Comparison of ENCODE assay signal across 1 cellular context in the genomic region with DNA sequence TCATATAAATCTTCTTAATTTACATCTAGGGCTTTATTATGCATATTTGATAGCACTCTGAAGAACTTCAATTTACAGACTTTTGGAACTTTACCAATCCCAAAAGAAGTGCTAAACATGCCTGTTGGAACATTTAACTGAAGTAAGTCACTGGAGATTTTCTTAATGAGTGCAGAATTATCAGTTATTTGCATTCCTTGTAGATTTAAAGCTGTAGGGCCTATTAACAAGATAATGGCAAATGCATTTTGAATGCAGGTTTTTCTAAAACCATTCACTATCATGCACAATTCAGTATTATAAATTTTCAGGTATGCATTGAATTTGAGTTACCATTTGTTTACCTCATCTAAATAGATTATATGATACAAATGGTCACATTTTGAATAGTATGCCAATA.
TF ChIP-seq lines count a peak whose summit lies in the region.

No MANE protein-coding gene starts in this region.

TF ChIP-seq in GM23338, 12 proteins besides CTCF, POLR2A, EP300 and RAD21 (continued from another document):
- TF ChIP-seq, protein P1, sequence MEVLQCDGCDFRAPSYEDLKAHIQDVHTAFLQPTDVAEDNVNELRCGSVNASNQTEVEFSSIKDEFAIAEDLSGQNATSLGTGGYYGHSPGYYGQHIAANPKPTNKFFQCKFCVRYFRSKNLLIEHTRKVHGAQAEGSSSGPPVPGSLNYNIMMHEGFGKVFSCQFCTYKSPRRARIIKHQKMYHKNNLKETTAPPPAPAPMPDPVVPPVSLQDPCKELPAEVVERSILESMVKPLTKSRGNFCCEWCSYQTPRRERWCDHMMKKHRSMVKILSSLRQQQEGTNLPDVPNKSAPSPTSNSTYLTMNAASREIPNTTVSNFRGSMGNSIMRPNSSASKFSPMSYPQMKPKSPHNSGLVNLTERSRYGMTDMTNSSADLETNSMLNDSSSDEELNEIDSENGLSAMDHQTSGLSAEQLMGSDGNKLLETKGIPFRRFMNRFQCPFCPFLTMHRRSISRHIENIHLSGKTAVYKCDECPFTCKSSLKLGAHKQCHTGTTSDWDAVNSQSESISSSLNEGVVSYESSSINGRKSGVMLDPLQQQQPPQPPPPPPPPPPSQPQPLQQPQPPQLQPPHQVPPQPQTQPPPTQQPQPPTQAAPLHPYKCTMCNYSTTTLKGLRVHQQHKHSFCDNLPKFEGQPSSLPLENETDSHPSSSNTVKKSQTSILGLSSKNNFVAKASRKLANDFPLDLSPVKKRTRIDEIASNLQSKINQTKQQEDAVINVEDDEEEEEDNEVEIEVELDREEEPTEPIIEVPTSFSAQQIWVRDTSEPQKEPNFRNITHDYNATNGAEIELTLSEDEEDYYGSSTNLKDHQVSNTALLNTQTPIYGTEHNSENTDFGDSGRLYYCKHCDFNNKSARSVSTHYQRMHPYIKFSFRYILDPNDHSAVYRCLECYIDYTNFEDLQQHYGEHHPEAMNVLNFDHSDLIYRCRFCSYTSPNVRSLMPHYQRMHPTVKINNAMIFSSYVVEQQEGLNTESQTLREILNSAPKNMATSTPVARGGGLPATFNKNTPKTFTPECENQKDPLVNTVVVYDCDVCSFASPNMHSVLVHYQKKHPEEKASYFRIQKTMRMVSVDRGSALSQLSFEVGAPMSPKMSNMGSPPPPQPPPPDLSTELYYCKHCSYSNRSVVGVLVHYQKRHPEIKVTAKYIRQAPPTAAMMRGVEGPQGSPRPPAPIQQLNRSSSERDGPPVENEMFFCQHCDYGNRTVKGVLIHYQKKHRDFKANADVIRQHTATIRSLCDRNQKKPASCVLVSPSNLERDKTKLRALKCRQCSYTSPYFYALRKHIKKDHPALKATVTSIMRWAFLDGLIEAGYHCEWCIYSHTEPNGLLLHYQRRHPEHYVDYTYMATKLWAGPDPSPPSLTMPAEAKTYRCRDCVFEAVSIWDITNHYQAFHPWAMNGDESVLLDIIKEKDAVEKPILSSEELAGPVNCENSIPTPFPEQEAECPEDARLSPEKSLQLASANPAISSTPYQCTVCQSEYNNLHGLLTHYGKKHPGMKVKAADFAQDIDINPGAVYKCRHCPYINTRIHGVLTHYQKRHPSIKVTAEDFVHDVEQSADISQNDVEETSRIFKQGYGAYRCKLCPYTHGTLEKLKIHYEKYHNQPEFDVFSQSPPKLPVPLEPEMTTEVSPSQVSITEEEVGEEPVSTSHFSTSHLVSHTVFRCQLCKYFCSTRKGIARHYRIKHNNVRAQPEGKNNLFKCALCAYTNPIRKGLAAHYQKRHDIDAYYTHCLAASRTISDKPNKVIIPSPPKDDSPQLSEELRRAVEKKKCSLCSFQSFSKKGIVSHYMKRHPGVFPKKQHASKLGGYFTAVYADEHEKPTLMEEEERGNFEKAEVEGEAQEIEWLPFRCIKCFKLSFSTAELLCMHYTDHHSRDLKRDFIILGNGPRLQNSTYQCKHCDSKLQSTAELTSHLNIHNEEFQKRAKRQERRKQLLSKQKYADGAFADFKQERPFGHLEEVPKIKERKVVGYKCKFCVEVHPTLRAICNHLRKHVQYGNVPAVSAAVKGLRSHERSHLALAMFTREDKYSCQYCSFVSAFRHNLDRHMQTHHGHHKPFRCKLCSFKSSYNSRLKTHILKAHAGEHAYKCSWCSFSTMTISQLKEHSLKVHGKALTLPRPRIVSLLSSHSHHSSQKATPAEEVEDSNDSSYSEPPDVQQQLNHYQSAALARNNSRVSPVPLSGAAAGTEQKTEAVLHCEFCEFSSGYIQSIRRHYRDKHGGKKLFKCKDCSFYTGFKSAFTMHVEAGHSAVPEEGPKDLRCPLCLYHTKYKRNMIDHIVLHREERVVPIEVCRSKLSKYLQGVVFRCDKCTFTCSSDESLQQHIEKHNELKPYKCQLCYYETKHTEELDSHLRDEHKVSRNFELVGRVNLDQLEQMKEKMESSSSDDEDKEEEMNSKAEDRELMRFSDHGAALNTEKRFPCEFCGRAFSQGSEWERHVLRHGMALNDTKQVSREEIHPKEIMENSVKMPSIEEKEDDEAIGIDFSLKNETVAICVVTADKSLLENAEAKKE (CRISPR knock-in tag; IDR thresholded peaks at IDR 0.05): no peak
- TF ChIP-seq EZH2phosphoT487 (IDR thresholded peaks at IDR 0.05; ENCODE audit: unreplicated experiment) (no peak), ETS1 (IDR thresholded peaks at IDR 0.05) (no peak), ZNF114 (CRISPR knock-in tag; IDR thresholded peaks at IDR 0.05) (no peak), POLR2AphosphoS5 (IDR thresholded peaks at IDR 0.05; ENCODE audit: low read depth) (no peak), JUNB (IDR thresholded peaks at IDR 0.05; ENCODE audit: unreplicated experiment) (no peak), NANOG (IDR thresholded peaks at IDR 0.05; ENCODE audit: borderline replicate concordance) (no peak), EZH2 (IDR thresholded peaks at IDR 0.05; ENCODE audit: low read depth, unreplicated experiment) (no peak)
